ENCODE assay signal across 8 cellular contexts in the genomic region with DNA sequence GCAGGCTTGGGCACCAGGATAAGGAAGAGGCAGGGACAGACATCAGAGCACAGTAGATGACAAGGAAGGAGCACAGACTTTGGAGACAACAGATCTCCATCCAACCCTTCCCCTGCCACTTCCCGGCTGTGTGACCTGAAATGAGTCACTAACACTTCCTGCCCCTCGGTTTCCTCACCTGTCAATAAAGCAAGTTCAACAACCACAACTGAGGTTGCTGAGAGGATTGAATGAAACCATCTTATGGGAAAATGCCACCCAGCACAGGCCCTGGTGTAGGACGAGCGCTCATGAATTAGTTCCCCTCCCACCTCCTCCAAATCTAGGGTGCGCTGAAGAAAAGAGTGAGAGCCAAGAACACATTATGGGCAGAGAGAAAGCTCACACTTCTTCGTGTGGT. TPM values are rescaled to one million over a fixed set of nuclear protein-coding genes. Genes with fewer than 3 reads are reported as not detected.
"Had no signal": no experiment of that assay in that cellular context is flagged by ENCODE, and none has a peak within 500 bp of the region (broad histone marks: within the 10 kb centered on the region; RNA-seq: fewer than 3 reads in every experiment).

No MANE protein-coding gene starts in this region.

RNA-seq across cellular contexts. Expression of gene SFTPA2, which starts 22.7 kb away (rescaled TPM):
- total RNA-seq: HepG2, HT1080, IMR-90, M059J, OCI-LY7, PC-3, SK-MEL-5 had no signal
- polyA plus RNA-seq: IMR-90, SK-N-SH had no signal

RNA-seq across cellular contexts. Expression of gene SFTPA1, which starts 27.8 kb away (rescaled TPM):
- total RNA-seq: HepG2, HT1080, IMR-90, M059J, OCI-LY7, PC-3, SK-MEL-5 had no signal
- polyA plus RNA-seq: HepG2, IMR-90, SK-N-SH had no signal
